In the genomic region with DNA sequence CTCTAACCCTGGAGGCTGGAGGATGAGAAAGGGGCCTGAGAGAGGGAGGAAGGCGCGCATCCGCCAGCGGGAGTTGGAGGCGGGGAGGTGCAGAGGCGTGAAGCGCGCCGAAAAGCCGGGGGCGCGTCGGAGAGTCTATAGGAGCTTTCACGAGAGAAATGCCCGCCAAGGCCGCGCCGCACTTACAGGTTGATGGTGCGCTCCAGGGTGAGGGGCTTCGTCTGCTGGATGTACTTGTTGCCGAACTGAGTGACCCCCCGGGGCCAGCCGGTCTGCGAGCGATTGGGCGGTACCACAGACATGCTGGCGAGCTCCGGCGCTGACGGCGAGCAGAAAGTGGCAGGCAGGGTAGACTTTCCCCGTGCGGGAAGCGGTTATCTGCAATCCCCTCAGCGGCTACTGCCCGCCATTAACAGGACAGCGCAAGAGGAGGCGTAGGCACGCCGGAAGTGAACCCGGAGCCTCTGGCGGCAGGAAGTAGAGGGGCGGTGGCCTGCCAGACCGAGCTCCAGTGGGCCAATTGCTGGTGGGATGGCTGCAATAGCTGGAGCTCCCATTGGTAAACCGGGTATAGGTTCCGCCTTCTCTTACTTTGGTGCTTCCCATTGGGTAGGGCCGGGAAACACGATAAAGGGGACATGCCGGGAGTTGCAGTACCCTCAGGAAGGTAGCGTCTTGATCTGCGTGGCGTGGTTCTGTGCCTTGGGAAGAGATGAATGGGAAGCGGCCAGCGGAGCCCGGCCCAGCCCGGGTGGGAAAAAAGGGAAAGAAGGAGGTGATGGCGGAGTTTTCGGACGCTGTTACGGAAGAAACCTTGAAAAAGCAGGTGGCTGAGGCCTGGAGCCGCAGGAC, we compare ENCODE assay signal across 8 cellular contexts. TPM values are rescaled to one million over a fixed set of nuclear protein-coding genes. Genes with fewer than 3 reads are reported as not detected.
DNase-seq lines count a peak whose midpoint lies in the region; ATAC-seq and TF ChIP-seq lines count a peak whose summit lies in the region.

Gene NUDT21, minus strand, starts transcription at position 432 of the 852 bp plus-strand sequence. Its CDS starts 130 bp downstream, at position 302.
Gene OGFOD1, plus strand, starts transcription at position 654 of the 852 bp plus-strand sequence. Its CDS starts 59 bp downstream, at position 713.

- no peaks in the 10 kb centered on the region for H3K9me3 Mint-ChIP-seq in activated naive CD4-positive, alpha-beta T cell treated with anti-CD3 and anti-CD28 coated beads, Interleukin-2, amount 50 U/mL, for 72 hours

- peaks cover 33% of the 10 kb centered on the region for H3K4me1 ChIP-seq in suprapubic skin

- no peak for TF ChIP-seq EP300 in suprapubic skin (IDR thresholded peaks at IDR 0.05)

- peak within 1 kb of the TSS; percentile 92 to 99 for H3K27ac Mint-ChIP-seq in activated naive CD4-positive, alpha-beta T cell treated with anti-CD3 and anti-CD28 coated beads, Interleukin-2, amount 50 U/mL, for 72 hours

- no peaks in the 10 kb centered on the region for H3K9me3 ChIP-seq in suprapubic skin

- peak in 1 of 2 donors; percentile 46 for TF ChIP-seq POLR2A in suprapubic skin (IDR thresholded peaks at IDR 0.05)

- DNase-seq in NCI-H1092 treated with DMSO at 0.1 percent for 48 hours (lab: John Stamatoyannopoulos, UW) (peak; percentile 98), SKM-1 (lab: John Stamatoyannopoulos, UW; ENCODE audit: unreplicated experiment) (peak; percentile 98), globus pallidus (ENCODE audit: low spot score) (peak; percentile 99), nucleus accumbens (lab: John Stamatoyannopoulos, UW) (peak; percentile 39 to 99 (median 94)), suprapubic skin (ENCODE audit: low spot score in 2 of 2) (peak; percentile 97)
- DNase-seq in activated naive CD4-positive, alpha-beta T cell treated with anti-CD3 and anti-CD28 coated beads, Interleukin-2, amount 50 U/mL, for 72 hours (ENCODE audit: low spot score in 2 of 2): peak; percentile 85 to 94

- H3K36me3 Mint-ChIP-seq in activated naive CD4-positive, alpha-beta T cell treated with anti-CD3 and anti-CD28 coated beads, Interleukin-2, amount 50 U/mL, for 72 hours: peaks cover 41 to 58% of the 10 kb centered on the region in 2 donors

- H3K27ac ChIP-seq in suprapubic skin: peak within 1 kb of the TSS; percentile 91

- peaks cover 31% of the 10 kb centered on the region for H3K36me3 ChIP-seq in suprapubic skin

- no peak for TF ChIP-seq CTCF in suprapubic skin (IDR thresholded peaks at IDR 0.05)

- peak; percentile 98 for ATAC-seq in HG02610 (IDR thresholded peaks at IDR 0.05; ENCODE audit: unreplicated experiment)
- peak; percentile 95 to 99 for ATAC-seq in activated naive CD4-positive, alpha-beta T cell treated with anti-CD3 and anti-CD28 coated beads, Interleukin-2, amount 50 U/mL, for 72 hours

- H3K4me3 ChIP-seq in GM08714 (ENCODE audit: low read length): peak within 1 kb of the TSS; percentile 79
- peak within 1 kb of the TSS; percentile 90 for H3K4me3 ChIP-seq in suprapubic skin

- under 1% methylated on average over 58 of the region's 61 CpGs for WGBS in suprapubic skin

- H3K27me3 ChIP-seq in suprapubic skin: no peaks in the 10 kb centered on the region

RNA-seq across cellular contexts. Expression of gene NUDT21, which starts in this region (rescaled TPM):
- 100 to 1,000 TPM; 308 to 362 TPM for total RNA-seq in activated naive CD4-positive, alpha-beta T cell treated with anti-CD3 and anti-CD28 coated beads, Interleukin-2, amount 50 U/mL, for 72 hours
- 10 to 100 TPM; 36.9 to 49.8 (median 39.9) TPM for total RNA-seq in suprapubic skin

RNA-seq across cellular contexts. Expression of gene OGFOD1, which starts in this region (rescaled TPM):
- 10 to 100 TPM; 45.0 to 50.9 TPM for total RNA-seq in activated naive CD4-positive, alpha-beta T cell treated with anti-CD3 and anti-CD28 coated beads, Interleukin-2, amount 50 U/mL, for 72 hours
- total RNA-seq in suprapubic skin: 10 to 100 TPM; 23.8 to 31.9 (median 25.8) TPM

Comparison
In these comparisons a context has a peak if more than half of its experiments do, and no peak if none do; other contexts are left out.
1. Peak in every context shown above with its lines: DNase-seq, ATAC-seq, H3K4me3 ChIP-seq and H3K27ac ChIP-seq.
2. RNA of gene NUDT21 (total RNA-seq): 308 to 362 TPM in activated naive CD4-positive, alpha-beta T cell treated with anti-CD3 and anti-CD28 coated beads, Interleukin-2, amount 50 U/mL, for 72 hours; 36.9 to 49.8 TPM in suprapubic skin; every median in the first group is over 4 times any median in the second.